ENCODE assay signal across 8 cellular contexts in the genomic region with DNA sequence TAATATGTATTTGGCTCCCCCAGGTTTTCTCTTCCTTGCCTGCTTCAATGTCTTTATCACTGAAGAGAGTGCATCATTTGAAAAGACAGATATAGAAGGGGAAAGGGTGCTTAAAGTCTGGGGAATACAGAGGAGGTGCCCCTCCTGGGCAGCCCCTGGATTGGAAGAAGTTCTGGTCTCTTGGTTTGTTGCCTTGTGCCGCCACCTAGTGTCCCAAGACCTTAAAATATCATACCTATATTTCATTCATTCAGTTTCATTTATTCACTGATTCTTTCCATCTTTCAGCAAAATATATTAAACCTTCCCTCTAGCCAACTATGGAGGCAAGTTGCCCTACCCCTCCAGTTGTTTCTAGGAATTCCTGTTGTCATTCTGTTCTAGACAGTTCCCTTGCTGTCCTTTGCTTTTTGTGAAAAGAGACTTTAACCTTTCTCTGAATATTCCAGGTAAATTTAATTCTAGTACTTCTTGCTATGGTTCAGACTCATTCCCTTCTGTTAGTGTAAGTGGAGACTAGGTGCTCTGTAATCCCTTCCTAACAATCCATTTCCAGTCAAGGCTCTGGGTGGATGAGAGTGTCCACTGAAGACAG. TPM values are rescaled to one million over a fixed set of nuclear protein-coding genes. Genes with fewer than 3 reads are reported as not detected.
DNase-seq lines count a peak whose midpoint lies in the region; ATAC-seq, FAIRE-seq and TF ChIP-seq lines count a peak whose summit lies in the region.

No MANE protein-coding gene starts in this region.

- CTCF ChIA-PET in GM12878 (lab: Yijun Ruan, JAX) = interaction anchor here (0.6 to 11.3 kb wide), 9 partner anchors 20 to 176 kb away, joined by 3 to 468 read pairs (median 8); a partner anchor contains a TSS

- FAIRE-seq in GM12878 (lab: Jason Lieb, UNC) = peak; percentile 56

- no peak overlapping the region for H3K4me3 Mint-ChIP-seq in nephron

- H3K9me3 ChIP-seq in heart left ventricle (no peaks in the 10 kb centered on the region), GM12878 (replicated peaks; ENCODE audit: control insufficient read depth, insufficient read depth, low read length) (no peaks in the 10 kb centered on the region)

- H3K9me3 Mint-ChIP-seq in nephron = no peaks in the 10 kb centered on the region

- POLR2A ChIA-PET in GM12878 (lab: Charles Lee) = interaction anchor here (0.7 to 0.8 kb wide), 2 partner anchors 80 to 152 kb away, joined by 3 to 5 read pairs; no protein-coding TSS in a partner anchor

- no peaks in the 10 kb centered on the region for H4K20me1 ChIP-seq in GM12878 (ENCODE audit: control insufficient read depth, insufficient read depth)

- H3K27ac ChIP-seq in heart left ventricle (no peak overlapping the region), GM12878 (ENCODE audit: control insufficient read depth, insufficient read depth) (no peak overlapping the region)

- H3K4me3 ChIP-seq in heart left ventricle (no peak overlapping the region), GM12878 (no peak overlapping the region)

- SMC1A ChIA-PET in GM12878 (lab: Charles Lee; ENCODE audit: uncharacterized antibody, unreplicated experiment) = interaction anchor here (0.7 to 5.3 kb wide), 6 partner anchors 11 to 85 kb away, joined by 3 to 149 read pairs (median 14); no protein-coding TSS in a partner anchor

- no peak overlapping the region for H2AFZ ChIP-seq in GM12878 (ENCODE audit: control insufficient read depth, low read depth, low read length)

- no TSS peak for BruUV-seq in GM12878 (replicated peaks; lab: Mats Ljungman, UMichigan)

- TF ChIP-seq RAD21 in GM12878 (IDR thresholded peaks at IDR 0.05; ENCODE audit: insufficient read depth, low read depth, low read length) = peak; percentile 74

- no peak overlapping the region for H3K9ac ChIP-seq in GM12878 (ENCODE audit: control insufficient read depth, insufficient read depth, low read length)

- ATAC-seq in heart left ventricle (no peak), GM12878 (peak; percentile 62), HG02610 (IDR thresholded peaks at IDR 0.05; ENCODE audit: unreplicated experiment) (no peak)

- RAD21 ChIA-PET in GM12878 (lab: Charles Lee; ENCODE audit: unreplicated experiment) = interaction anchor here (0.7 to 2.8 kb wide), 5 partner anchors 25 to 85 kb away, joined by 3 to 162 read pairs (median 8); no protein-coding TSS in a partner anchor

- intact Hi-C loops in heart left ventricle (cut with DNase I) (loop anchor here in 8 of 10 donors (1.0 to 10.0 kb wide), 3 partner anchors 59 to 90 kb away; no protein-coding TSS in a partner anchor), cardiac septum (cut with DNase I) (loop anchor here (1.0 kb wide), 1 partner anchor 59 kb away; no protein-coding TSS in a partner anchor), GM12878 (cut with micrococcal nuclease; ENCODE audit: unreplicated experiment) (loop anchor here (1.0 to 2.0 kb wide), 2 partner anchors 24 to 87 kb away; no protein-coding TSS in a partner anchor)

- H3K4me1 Mint-ChIP-seq in nephron = no peaks in the 10 kb centered on the region

- TF ChIP-seq POLR2A in heart left ventricle (IDR thresholded peaks at IDR 0.05) = no peak
- TF ChIP-seq POLR2A in GM12878 (IDR thresholded peaks at IDR 0.05; ENCODE audit: low read depth, low read length) = no peak

- H3K79me2 ChIP-seq in GM12878 (ENCODE audit: control insufficient read depth, insufficient read depth, low read length) = no peaks in the 10 kb centered on the region

- TF ChIP-seq EP300 in GM12878 (IDR thresholded peaks at IDR 0.05; ENCODE audit: borderline replicate concordance in 1 of 2, control insufficient read depth in 1 of 2, low read depth in 2 of 2, low read length in 2 of 2) = no peak

- DNase-seq in heart left ventricle (no peak), cardiac septum (ENCODE audit: low spot score) (no peak), NCI-H526 treated with DMSO at 0.1 percent for 48 hours (lab: John Stamatoyannopoulos, UW) (peak; percentile 83), GM12878 (ENCODE audit: low read depth, low spot score) (no peak), HCEC 1CT (no peak), kidney glomerular epithelial cell (lab: John Stamatoyannopoulos, UW) (no peak)

- 25 to 50% (median 33%) methylated on average over 1 of the region's 1 CpG for WGBS in heart left ventricle, 4 donors
- WGBS in GM12878 (ENCODE audit: insufficient coverage, insufficient replicate concordance, low lambda C conversion rate, missing lambda C conversion rate) = 0% methylated on average over 1 of the region's 1 CpG

- H3K27ac Mint-ChIP-seq in nephron = no peak overlapping the region

- H3K4me2 ChIP-seq in GM12878 (ENCODE audit: control insufficient read depth, insufficient read depth) = no peak overlapping the region

- H3K36me3 ChIP-seq in heart left ventricle = no peaks in the 10 kb centered on the region
- no peaks in the 10 kb centered on the region for H3K36me3 ChIP-seq in GM12878 (ENCODE audit: control insufficient read depth in 2 of 2, insufficient read depth in 2 of 2, low read length in 1 of 2)

- H3K27me3 ChIP-seq in heart left ventricle = peaks cover 18 to 74% (median 51%) of the 10 kb centered on the region in 9 donors
- H3K27me3 ChIP-seq in GM12878 (replicated peaks in 1 of 2; ENCODE audit: control insufficient read depth in 2 of 2, insufficient read depth in 2 of 2, low read length in 1 of 2) = peaks cover 16 to 19% of the 10 kb centered on the region in 2 experiments

- peaks cover 0 to 10% (median 0%) of the 10 kb centered on the region in 12 donors for H3K4me1 ChIP-seq in heart left ventricle
- no peaks in the 10 kb centered on the region for H3K4me1 ChIP-seq in GM12878 (ENCODE audit: control insufficient read depth, insufficient read depth, low read length)

- H3K27me3 Mint-ChIP-seq in nephron (ENCODE audit: low read depth) = peaks cover 95% of the 10 kb centered on the region

- in situ Hi-C loops in GM12878 (cut with MboI) = loop anchor here (5.0 kb wide), 1 partner anchor 62 kb away; no protein-coding TSS in a partner anchor

- no peaks in the 10 kb centered on the region for H3K36me3 Mint-ChIP-seq in nephron (ENCODE audit: low read depth)

- peak in 8 of 12 donors; percentile 22 to 40 (median 35) for TF ChIP-seq CTCF in heart left ventricle (IDR thresholded peaks at IDR 0.05)
- peak; percentile 44 to 68 (median 49); a peak in 4 of 6 replicates for TF ChIP-seq CTCF in GM12878 (IDR thresholded peaks at IDR 0.05 in 2 of 3, conservative IDR thresholded peaks at IDR 0.05 in 1 of 3; ENCODE audit: control insufficient read depth in 2 of 3, extremely low read depth in 1 of 3, insufficient read depth in 1 of 3, low read depth in 3 of 3, low read length in 3 of 3)
- peak; percentile 33 to 54 (median 46) for TF ChIP-seq CTCF in nephron (IDR thresholded peaks at IDR 0.05; ENCODE audit: unreplicated experiment in 3 of 3)

TF ChIP-seq in GM12878, 131 proteins besides CTCF, POLR2A, EP300 and RAD21:
- no peak for TF ChIP-seq TARDBP (IDR thresholded peaks at IDR 0.05; ENCODE audit: borderline replicate concordance)
- no peak for TF ChIP-seq POLR2AphosphoS2 (IDR thresholded peaks at IDR 0.05; ENCODE audit: low read depth, low read length)
- TF ChIP-seq HDGF (IDR thresholded peaks at IDR 0.05) = no peak
- TF ChIP-seq SMC3 (IDR thresholded peaks at IDR 0.05; ENCODE audit: borderline replicate concordance, low read length) = peak; percentile 82
- peak; percentile 100 for TF ChIP-seq ZNF24 (IDR thresholded peaks at IDR 0.05)
TF ChIP-seq in GM12878: peak in this region for 2.

RNA-seq across cellular contexts. Expression of a gene that starts 56.1 kb away (rescaled TPM):
- total RNA-seq in heart left ventricle = 100 to 1,000 TPM in 3 of 9 donors, 10 to 100 TPM in 6; 75.0 to 203 (median 93.2) TPM
- polyA plus RNA-seq in heart left ventricle = 10 to 100 TPM; 40.5 to 68.8 TPM
- 93.1 TPM for total RNA-seq in cardiac septum
- 44.6 and 59.9 TPM in 2 replicates for total RNA-seq in GM12878 (2013; cell fraction: nucleolus; rRNA removed)
- 13.8 and 17.1 TPM in 2 replicates for total RNA-seq in GM12878 (2014; rRNA removed)
- 8.1 and 9.1 TPM in 2 replicates for total RNA-seq in GM12878 (2014; rRNA removed; fragmentation: Illumina TruSeq; extraction: Trizol)
- 47.3 and 53.0 TPM in 2 replicates for total RNA-seq in GM12878 (2021)
- 10.6 TPM for polyA plus RNA-seq in GM12878 (2011; ENCODE audit: low read depth)
- 4.7 and 12.0 TPM in 2 replicates for polyA plus RNA-seq in GM12878 (2011; rRNA removed)
- 16.5 and 18.1 TPM in 2 replicates for polyA plus RNA-seq in GM12878 (2011; cell fraction: cytosol; rRNA removed)
- 34.0 and 52.7 TPM in 2 replicates for polyA plus RNA-seq in GM12878 (2011; cell fraction: nucleus; rRNA removed)
- 27.0 and 28.1 TPM in 2 replicates for polyA plus RNA-seq in GM12878 (2012)
- polyA plus RNA-seq in GM12878 (2014; fragmentation: Illumina TruSeq; extraction: Trizol) = 11.2 and 16.5 TPM in 2 replicates
- 1 to 10 TPM in 1 of 2 experiments, under 1 TPM in 1; 0.61 to 1.3 TPM for polyA plus RNA-seq in GM12878 (2014; fragmentation: Nextera tagmentation; extraction: Ambion mirVana)
- 23.7 and 26.4 TPM in 2 replicates for polyA plus RNA-seq in GM12878 (2014; rRNA removed)
- 10 to 100 TPM; 38.2 to 44.2 TPM for polyA plus RNA-seq in GM12878 (2016; fragmentation: Nextera tagmentation; extraction: Ambion mirVana)
- polyA minus RNA-seq in GM12878 (2011; rRNA and poly(A)+ RNA removed) = 13.3 and 13.9 TPM in 2 replicates
- polyA minus RNA-seq in GM12878 (2011; cell fraction: cytosol; rRNA and poly(A)+ RNA removed) = 14.3 and 15.9 TPM in 2 replicates
- polyA minus RNA-seq in GM12878 (2011; cell fraction: nucleus; rRNA and poly(A)+ RNA removed) = 11.0 and 24.5 TPM in 2 replicates
